ENCODE assay signal across 23 cellular contexts in the genomic region with DNA sequence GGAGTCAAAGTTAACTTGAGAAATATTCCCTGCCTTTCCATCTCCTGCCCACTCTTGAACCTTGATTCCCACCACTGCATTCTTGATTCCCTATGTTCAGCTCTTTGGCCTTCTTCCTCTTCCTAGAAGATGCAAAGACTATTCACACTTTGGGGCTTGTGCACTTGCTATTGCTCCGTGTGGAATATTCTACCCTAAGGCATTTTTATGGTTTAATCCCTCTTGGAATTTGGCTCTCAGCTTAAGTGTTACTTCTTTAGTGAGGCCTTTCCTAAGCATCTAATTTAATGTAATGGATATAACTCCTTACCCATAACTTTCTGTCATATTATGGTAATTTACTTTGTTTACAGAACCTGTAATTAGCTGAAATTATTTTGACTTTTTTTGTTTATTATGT.
DNase-seq lines count a peak whose midpoint lies in the region; ATAC-seq and TF ChIP-seq lines count a peak whose summit lies in the region.
"Had no signal": no experiment of that assay in that cellular context is flagged by ENCODE, and none has a peak within 500 bp of the region (broad histone marks: within the 10 kb centered on the region; RNA-seq: fewer than 3 reads in every experiment).

No MANE protein-coding gene starts in this region.

- H3K36me3 ChIP-seq in ACC112 (ENCODE audit: insufficient read depth, low read length) (peaks cover 5% of the 10 kb centered on the region; the same call in 1 of the 2 replicates), osteoblast (ENCODE audit: insufficient read depth, low read length) (no peaks in the 10 kb centered on the region)
- H3K36me3 ChIP-seq: BLaER1 treated with 17β-estradiol and CSF1 and Interleukin-3, amounts not matched to agents 10 nM and 100 nM had no signal

- TF ChIP-seq CTCF in chondrocyte (IDR thresholded peaks at IDR 0.05) (no peak), osteoblast (IDR thresholded peaks at IDR 0.05; ENCODE audit: extremely low read depth, low read depth, low read length) (no peak)

- H2AFZ ChIP-seq in ACC112 (ENCODE audit: low read length, unreplicated experiment), result peak overlapping the region; percentile 52
- no peak overlapping the region for H2AFZ ChIP-seq in osteoblast (ENCODE audit: low read length)

- peak overlapping the region; percentile 91 for H3K27ac Mint-ChIP-seq in chondrocyte (ENCODE audit: unreplicated experiment)
- H3K27ac Mint-ChIP-seq: activated CD4-positive, alpha-beta memory T cell treated with anti-CD3 and anti-CD28 coated beads, Interleukin-2, amount 10 ng/mL, durations not matched to agents 7 days and 5 days; memory B cell; naive B cell; type B pancreatic cell had no signal

- H3K4me1 ChIP-seq in ACC112 (ENCODE audit: control insufficient read depth, insufficient read depth, low read length, unreplicated experiment) (peaks cover 41% of the 10 kb centered on the region), osteoblast (ENCODE audit: insufficient read depth, low read length) (peaks cover 32% of the 10 kb centered on the region)
- H3K4me1 ChIP-seq: BLaER1 treated with 17β-estradiol and CSF1 and Interleukin-3, amounts not matched to agents 10 nM and 100 nM had no signal

- H3K4me1 Mint-ChIP-seq in chondrocyte (ENCODE audit: low read depth), result peaks cover 69% of the 10 kb centered on the region
- H3K4me1 Mint-ChIP-seq: activated CD4-positive, alpha-beta memory T cell treated with anti-CD3 and anti-CD28 coated beads, Interleukin-2, amount 10 ng/mL, durations not matched to agents 7 days and 5 days; central memory CD8-positive, alpha-beta T cell; memory B cell; naive B cell had no signal

- intact Hi-C loops in left cardiac atrium (cut with DNase I), result no loop called here

- H3K27ac ChIP-seq in ACC112 (ENCODE audit: low read depth, low read length) (peak overlapping the region; percentile 97), osteoblast (ENCODE audit: low read depth, low read length) (peak overlapping the region; percentile 86)
- H3K27ac ChIP-seq: BLaER1 treated with 17β-estradiol and CSF1 and Interleukin-3, amounts not matched to agents 10 nM and 100 nM had no signal

- peak overlapping the region; percentile 0 for H3K4me2 ChIP-seq in osteoblast (ENCODE audit: insufficient read depth, low read length)
- H3K4me2 ChIP-seq: BLaER1 treated with 17β-estradiol and CSF1 and Interleukin-3, amounts not matched to agents 10 nM and 100 nM had no signal

- H3K36me3 Mint-ChIP-seq in chondrocyte (ENCODE audit: low read depth), result peaks cover 11% of the 10 kb centered on the region
- H3K36me3 Mint-ChIP-seq: memory B cell, naive B cell, type B pancreatic cell had no signal

- H3K79me2 ChIP-seq in ACC112 (ENCODE audit: control insufficient read depth, insufficient read depth, low read length, unreplicated experiment) (no peaks in the 10 kb centered on the region), osteoblast (ENCODE audit: insufficient read depth, low read length) (no peaks in the 10 kb centered on the region)

- ATAC-seq in HG02610 (IDR thresholded peaks at IDR 0.05; ENCODE audit: unreplicated experiment), result no peak
- ATAC-seq in left cardiac atrium, result no peak
- ATAC-seq in HG03039 (IDR thresholded peaks at IDR 0.05; ENCODE audit: unreplicated experiment), result no peak
- ATAC-seq: activated CD4-positive, CD25-positive, alpha-beta regulatory T cell treated with anti-CD3 and anti-CD28 coated beads, Interleukin-2, amount 50 U/mL, for 24 hours had no signal

- H4K20me1 ChIP-seq in osteoblast (ENCODE audit: insufficient read depth, low read length), result no peaks in the 10 kb centered on the region
- H4K20me1 ChIP-seq: BLaER1 treated with 17β-estradiol and CSF1 and Interleukin-3, amounts not matched to agents 10 nM and 100 nM had no signal

- H3K9me3 Mint-ChIP-seq in chondrocyte (ENCODE audit: low read depth), result peaks cover 4% of the 10 kb centered on the region
- H3K9me3 Mint-ChIP-seq: activated CD4-positive, alpha-beta memory T cell treated with anti-CD3 and anti-CD28 coated beads, Interleukin-2, amount 10 ng/mL, durations not matched to agents 7 days and 5 days; type B pancreatic cell had no signal

- no peaks in the 10 kb centered on the region for H3K27me3 Mint-ChIP-seq in chondrocyte (ENCODE audit: low read depth)
- H3K27me3 Mint-ChIP-seq: activated CD4-positive, alpha-beta memory T cell treated with anti-CD3 and anti-CD28 coated beads, Interleukin-2, amount 10 ng/mL, durations not matched to agents 7 days and 5 days; central memory CD8-positive, alpha-beta T cell; memory B cell; naive B cell; type B pancreatic cell had no signal

- DNase-seq in M059J (ENCODE audit: low read depth) (peak; percentile 76), chondrocyte (ENCODE audit: low spot score) (no peak), osteoblast (ENCODE audit: insufficient read length, low spot score, missing footprints) (peak; percentile 0), left cardiac atrium (no peak)
- no peak for DNase-seq in central memory CD4-positive, alpha-beta T cell
- DNase-seq: ACHN; activated CD4-positive, alpha-beta memory T cell treated with anti-CD3 and anti-CD28 coated beads, Interleukin-2, amount 10 ng/mL, durations not matched to agents 7 days and 5 days; activated gamma-delta T cell; DND-41; KG1; naive B cell; NCI-H1694 treated with DMSO at 0.1 percent for 48 hours; occipital lobe; retina; stimulated activated CD8-positive, alpha-beta memory T cell treated with anti-CD3 and anti-CD28 coated beads, Interleukin-4, amount 100 ng/mL, for 48 hours had no signal

- no peak overlapping the region for H3K4me3 Mint-ChIP-seq in chondrocyte (ENCODE audit: unreplicated experiment)
- H3K4me3 Mint-ChIP-seq: activated CD4-positive, alpha-beta memory T cell treated with anti-CD3 and anti-CD28 coated beads, Interleukin-2, amount 10 ng/mL, durations not matched to agents 7 days and 5 days; central memory CD8-positive, alpha-beta T cell; memory B cell; naive B cell; type B pancreatic cell had no signal

- no peaks in the 10 kb centered on the region for H3K9me3 ChIP-seq in osteoblast (ENCODE audit: low read depth, low read length)
- H3K9me3 ChIP-seq: BLaER1 treated with 17β-estradiol and CSF1 and Interleukin-3, amounts not matched to agents 10 nM and 100 nM had no signal

- H3K27me3 ChIP-seq in ACC112 (ENCODE audit: insufficient read depth, low read length) (no peaks in the 10 kb centered on the region), osteoblast (ENCODE audit: insufficient read depth, low read length) (no peaks in the 10 kb centered on the region)
- H3K27me3 ChIP-seq: BLaER1 treated with 17β-estradiol and CSF1 and Interleukin-3, amounts not matched to agents 10 nM and 100 nM had no signal

- H3K4me3 ChIP-seq in ACC112 (ENCODE audit: low read depth, low read length) (peak overlapping the region; percentile 32; the same call in 1 of the 2 replicates), osteoblast (ENCODE audit: insufficient read depth, low read length) (no peak overlapping the region)
- H3K4me3 ChIP-seq: BLaER1 treated with 17β-estradiol and CSF1 and Interleukin-3, amounts not matched to agents 10 nM and 100 nM had no signal

Comparison
In these comparisons a context has a peak if more than half of its experiments do, and no peak if none do; other contexts are left out.
1. DNase-seq: peak in M059J (single experiment) and osteoblast (single experiment); none in chondrocyte (single experiment), central memory CD4-positive, alpha-beta T cell (single experiment) and left cardiac atrium (single experiment).